Comparison of ENCODE assay signal across 1 cellular context in the genomic region with DNA sequence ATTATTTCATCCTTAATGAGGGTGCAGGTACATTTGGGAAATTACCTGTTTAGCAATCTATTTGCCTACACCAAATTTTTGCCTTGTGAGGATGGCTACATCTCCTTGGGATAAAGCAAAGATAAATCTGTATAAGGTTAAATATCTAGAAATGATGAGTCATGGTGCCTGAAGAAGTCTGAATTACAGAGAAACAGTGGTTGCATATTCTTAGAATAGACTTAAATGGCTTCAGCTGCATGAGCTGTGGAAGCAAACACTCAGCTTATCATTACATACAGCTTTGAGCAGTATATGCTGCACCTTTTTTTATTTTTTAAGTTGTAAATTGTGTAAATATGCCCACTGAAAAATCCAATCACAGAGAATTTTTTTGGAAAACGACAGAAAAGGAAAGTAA.
TF ChIP-seq lines count a peak whose summit lies in the region.

No MANE protein-coding gene starts in this region.

TF ChIP-seq in K562, 482 proteins besides CTCF, POLR2A, EP300 and RAD21 (continued from another document and continues in another):
- TF ChIP-seq, protein P1, sequence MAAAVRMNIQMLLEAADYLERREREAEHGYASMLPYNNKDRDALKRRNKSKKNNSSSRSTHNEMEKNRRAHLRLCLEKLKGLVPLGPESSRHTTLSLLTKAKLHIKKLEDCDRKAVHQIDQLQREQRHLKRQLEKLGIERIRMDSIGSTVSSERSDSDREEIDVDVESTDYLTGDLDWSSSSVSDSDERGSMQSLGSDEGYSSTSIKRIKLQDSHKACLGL (CRISPR knock-in tag; IDR thresholded peaks at IDR 0.05; ENCODE audit: borderline replicate concordance, poor library complexity, severe bottlenecking): no peak
- TF ChIP-seq CEBPG (CRISPR knock-in tag; IDR thresholded peaks at IDR 0.05) (no peak), CEBPG (tag; conservative IDR thresholded peaks at IDR 0.05 in 1 of 2, IDR thresholded peaks at IDR 0.05 in 1 of 2) (no peak), SRSF9 (IDR thresholded peaks at IDR 0.05; ENCODE audit: borderline replicate concordance, low read depth, low read length) (no peak), ZBTB8A (IDR thresholded peaks at IDR 0.05; ENCODE audit: partially characterized antibody) (no peak), TCF3 (CRISPR knock-in tag; IDR thresholded peaks at IDR 0.05) (0 out of 2 replicates have a peak, but pooled peaks have one; percentile 26), CREBBP (IDR thresholded peaks at IDR 0.05; ENCODE audit: low read depth, low read length) (no peak), NFRKB (IDR thresholded peaks at IDR 0.05; ENCODE audit: low read depth) (no peak), POLR3A (IDR thresholded peaks at IDR 0.05; ENCODE audit: borderline replicate concordance, extremely low read depth, insufficient read depth, insufficient read length) (no peak), MIER1 (IDR thresholded peaks at IDR 0.05; ENCODE audit: low read depth) (no peak), ZNF354B (CRISPR knock-in tag; IDR thresholded peaks at IDR 0.05) (no peak), SRSF3 (IDR thresholded peaks at IDR 0.05; ENCODE audit: insufficient read depth, low read length) (no peak), ZNF184 (CRISPR knock-in tag; IDR thresholded peaks at IDR 0.05) (no peak), TRIM24 (IDR thresholded peaks at IDR 0.05) (no peak), GATAD2A (IDR thresholded peaks at IDR 0.05) (no peak), ZNF316 (IDR thresholded peaks at IDR 0.05) (peak; percentile 61), KDM1A (IDR thresholded peaks at IDR 0.05) (peak; percentile 25 to 29; a peak in 2 of 4 replicates), TCF7L2 (IDR thresholded peaks at IDR 0.05; ENCODE audit: low read depth, low read length) (no peak), C11orf30 (IDR thresholded peaks at IDR 0.05; ENCODE audit: low read depth) (peak; percentile 59), NFATC3 (IDR thresholded peaks at IDR 0.05) (no peak), ZNF551 (CRISPR knock-in tag; IDR thresholded peaks at IDR 0.05) (no peak), SAFB2 (IDR thresholded peaks at IDR 0.05; ENCODE audit: borderline replicate concordance, low read depth, low read length, severe bottlenecking) (no peak), NCOA2 (IDR thresholded peaks at IDR 0.05; ENCODE audit: partially characterized antibody in 2 of 2) (no peak), ZFP1 (CRISPR knock-in tag; IDR thresholded peaks at IDR 0.05) (no peak), GTF2F1 (IDR thresholded peaks at IDR 0.05; ENCODE audit: low read depth, low read length) (no peak), GTF2A2 (tag; IDR thresholded peaks at IDR 0.05) (no peak), ESRRB (CRISPR knock-in tag; IDR thresholded peaks at IDR 0.05; ENCODE audit: borderline replicate concordance) (no peak), COPS2 (conservative IDR thresholded peaks at IDR 0.05) (no peak)
- TF ChIP-seq, protein P2, sequence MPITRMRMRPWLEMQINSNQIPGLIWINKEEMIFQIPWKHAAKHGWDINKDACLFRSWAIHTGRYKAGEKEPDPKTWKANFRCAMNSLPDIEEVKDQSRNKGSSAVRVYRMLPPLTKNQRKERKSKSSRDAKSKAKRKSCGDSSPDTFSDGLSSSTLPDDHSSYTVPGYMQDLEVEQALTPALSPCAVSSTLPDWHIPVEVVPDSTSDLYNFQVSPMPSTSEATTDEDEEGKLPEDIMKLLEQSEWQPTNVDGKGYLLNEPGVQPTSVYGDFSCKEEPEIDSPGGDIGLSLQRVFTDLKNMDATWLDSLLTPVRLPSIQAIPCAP (CRISPR knock-in tag; IDR thresholded peaks at IDR 0.05; ENCODE audit: borderline replicate concordance): no peak
- TF ChIP-seq, protein P3, sequence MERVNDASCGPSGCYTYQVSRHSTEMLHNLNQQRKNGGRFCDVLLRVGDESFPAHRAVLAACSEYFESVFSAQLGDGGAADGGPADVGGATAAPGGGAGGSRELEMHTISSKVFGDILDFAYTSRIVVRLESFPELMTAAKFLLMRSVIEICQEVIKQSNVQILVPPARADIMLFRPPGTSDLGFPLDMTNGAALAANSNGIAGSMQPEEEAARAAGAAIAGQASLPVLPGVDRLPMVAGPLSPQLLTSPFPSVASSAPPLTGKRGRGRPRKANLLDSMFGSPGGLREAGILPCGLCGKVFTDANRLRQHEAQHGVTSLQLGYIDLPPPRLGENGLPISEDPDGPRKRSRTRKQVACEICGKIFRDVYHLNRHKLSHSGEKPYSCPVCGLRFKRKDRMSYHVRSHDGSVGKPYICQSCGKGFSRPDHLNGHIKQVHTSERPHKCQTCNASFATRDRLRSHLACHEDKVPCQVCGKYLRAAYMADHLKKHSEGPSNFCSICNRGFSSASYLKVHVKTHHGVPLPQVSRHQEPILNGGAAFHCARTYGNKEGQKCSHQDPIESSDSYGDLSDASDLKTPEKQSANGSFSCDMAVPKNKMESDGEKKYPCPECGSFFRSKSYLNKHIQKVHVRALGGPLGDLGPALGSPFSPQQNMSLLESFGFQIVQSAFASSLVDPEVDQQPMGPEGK (CRISPR knock-in tag; IDR thresholded peaks at IDR 0.05; ENCODE audit: borderline replicate concordance): no peak
- TF ChIP-seq, protein P4, sequence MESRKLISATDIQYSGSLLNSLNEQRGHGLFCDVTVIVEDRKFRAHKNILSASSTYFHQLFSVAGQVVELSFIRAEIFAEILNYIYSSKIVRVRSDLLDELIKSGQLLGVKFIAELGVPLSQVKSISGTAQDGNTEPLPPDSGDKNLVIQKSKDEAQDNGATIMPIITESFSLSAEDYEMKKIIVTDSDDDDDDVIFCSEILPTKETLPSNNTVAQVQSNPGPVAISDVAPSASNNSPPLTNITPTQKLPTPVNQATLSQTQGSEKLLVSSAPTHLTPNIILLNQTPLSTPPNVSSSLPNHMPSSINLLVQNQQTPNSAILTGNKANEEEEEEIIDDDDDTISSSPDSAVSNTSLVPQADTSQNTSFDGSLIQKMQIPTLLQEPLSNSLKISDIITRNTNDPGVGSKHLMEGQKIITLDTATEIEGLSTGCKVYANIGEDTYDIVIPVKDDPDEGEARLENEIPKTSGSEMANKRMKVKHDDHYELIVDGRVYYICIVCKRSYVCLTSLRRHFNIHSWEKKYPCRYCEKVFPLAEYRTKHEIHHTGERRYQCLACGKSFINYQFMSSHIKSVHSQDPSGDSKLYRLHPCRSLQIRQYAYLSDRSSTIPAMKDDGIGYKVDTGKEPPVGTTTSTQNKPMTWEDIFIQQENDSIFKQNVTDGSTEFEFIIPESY (CRISPR knock-in tag; IDR thresholded peaks at IDR 0.05): no peak
- TF ChIP-seq, protein P5, sequence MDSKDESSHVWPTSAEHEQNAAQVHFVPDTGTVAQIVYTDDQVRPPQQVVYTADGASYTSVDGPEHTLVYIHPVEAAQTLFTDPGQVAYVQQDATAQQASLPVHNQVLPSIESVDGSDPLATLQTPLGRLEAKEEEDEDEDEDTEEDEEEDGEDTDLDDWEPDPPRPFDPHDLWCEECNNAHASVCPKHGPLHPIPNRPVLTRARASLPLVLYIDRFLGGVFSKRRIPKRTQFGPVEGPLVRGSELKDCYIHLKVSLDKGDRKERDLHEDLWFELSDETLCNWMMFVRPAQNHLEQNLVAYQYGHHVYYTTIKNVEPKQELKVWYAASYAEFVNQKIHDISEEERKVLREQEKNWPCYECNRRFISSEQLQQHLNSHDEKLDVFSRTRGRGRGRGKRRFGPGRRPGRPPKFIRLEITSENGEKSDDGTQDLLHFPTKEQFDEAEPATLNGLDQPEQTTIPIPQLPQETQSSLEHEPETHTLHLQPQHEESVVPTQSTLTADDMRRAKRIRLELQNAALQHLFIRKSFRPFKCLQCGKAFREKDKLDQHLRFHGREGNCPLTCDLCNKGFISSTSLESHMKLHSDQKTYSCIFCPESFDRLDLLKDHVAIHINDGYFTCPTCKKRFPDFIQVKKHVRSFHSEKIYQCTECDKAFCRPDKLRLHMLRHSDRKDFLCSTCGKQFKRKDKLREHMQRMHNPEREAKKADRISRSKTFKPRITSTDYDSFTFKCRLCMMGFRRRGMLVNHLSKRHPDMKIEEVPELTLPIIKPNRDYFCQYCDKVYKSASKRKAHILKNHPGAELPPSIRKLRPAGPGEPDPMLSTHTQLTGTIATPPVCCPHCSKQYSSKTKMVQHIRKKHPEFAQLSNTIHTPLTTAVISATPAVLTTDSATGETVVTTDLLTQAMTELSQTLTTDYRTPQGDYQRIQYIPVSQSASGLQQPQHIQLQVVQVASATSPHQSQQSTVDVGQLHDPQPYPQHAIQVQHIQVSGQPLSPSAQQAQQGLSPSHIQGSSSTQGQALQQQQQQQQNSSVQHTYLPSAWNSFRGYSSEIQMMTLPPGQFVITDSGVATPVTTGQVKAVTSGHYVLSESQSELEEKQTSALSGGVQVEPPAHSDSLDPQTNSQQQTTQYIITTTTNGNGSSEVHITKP (IDR thresholded peaks at IDR 0.05; ENCODE audit: partially characterized antibody): no peak
- TF ChIP-seq, protein P6, sequence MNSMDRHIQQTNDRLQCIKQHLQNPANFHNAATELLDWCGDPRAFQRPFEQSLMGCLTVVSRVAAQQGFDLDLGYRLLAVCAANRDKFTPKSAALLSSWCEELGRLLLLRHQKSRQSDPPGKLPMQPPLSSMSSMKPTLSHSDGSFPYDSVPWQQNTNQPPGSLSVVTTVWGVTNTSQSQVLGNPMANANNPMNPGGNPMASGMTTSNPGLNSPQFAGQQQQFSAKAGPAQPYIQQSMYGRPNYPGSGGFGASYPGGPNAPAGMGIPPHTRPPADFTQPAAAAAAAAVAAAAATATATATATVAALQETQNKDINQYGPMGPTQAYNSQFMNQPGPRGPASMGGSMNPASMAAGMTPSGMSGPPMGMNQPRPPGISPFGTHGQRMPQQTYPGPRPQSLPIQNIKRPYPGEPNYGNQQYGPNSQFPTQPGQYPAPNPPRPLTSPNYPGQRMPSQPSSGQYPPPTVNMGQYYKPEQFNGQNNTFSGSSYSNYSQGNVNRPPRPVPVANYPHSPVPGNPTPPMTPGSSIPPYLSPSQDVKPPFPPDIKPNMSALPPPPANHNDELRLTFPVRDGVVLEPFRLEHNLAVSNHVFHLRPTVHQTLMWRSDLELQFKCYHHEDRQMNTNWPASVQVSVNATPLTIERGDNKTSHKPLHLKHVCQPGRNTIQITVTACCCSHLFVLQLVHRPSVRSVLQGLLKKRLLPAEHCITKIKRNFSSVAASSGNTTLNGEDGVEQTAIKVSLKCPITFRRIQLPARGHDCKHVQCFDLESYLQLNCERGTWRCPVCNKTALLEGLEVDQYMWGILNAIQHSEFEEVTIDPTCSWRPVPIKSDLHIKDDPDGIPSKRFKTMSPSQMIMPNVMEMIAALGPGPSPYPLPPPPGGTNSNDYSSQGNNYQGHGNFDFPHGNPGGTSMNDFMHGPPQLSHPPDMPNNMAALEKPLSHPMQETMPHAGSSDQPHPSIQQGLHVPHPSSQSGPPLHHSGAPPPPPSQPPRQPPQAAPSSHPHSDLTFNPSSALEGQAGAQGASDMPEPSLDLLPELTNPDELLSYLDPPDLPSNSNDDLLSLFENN (IDR thresholded peaks at IDR 0.05; ENCODE audit: low read depth in 2 of 2, low read length in 2 of 2): no peak
- TF ChIP-seq, protein P7, sequence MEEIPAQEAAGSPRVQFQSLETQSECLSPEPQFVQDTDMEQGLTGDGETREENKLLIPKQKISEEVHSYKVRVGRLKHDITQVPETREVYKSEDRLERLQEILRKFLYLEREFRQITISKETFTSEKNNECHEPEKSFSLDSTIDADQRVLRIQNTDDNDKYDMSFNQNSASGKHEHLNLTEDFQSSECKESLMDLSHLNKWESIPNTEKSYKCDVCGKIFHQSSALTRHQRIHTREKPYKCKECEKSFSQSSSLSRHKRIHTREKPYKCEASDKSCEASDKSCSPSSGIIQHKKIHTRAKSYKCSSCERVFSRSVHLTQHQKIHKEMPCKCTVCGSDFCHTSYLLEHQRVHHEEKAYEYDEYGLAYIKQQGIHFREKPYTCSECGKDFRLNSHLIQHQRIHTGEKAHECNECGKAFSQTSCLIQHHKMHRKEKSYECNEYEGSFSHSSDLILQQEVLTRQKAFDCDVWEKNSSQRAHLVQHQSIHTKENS (CRISPR knock-in tag; IDR thresholded peaks at IDR 0.05): no peak
- TF ChIP-seq, protein P8, sequence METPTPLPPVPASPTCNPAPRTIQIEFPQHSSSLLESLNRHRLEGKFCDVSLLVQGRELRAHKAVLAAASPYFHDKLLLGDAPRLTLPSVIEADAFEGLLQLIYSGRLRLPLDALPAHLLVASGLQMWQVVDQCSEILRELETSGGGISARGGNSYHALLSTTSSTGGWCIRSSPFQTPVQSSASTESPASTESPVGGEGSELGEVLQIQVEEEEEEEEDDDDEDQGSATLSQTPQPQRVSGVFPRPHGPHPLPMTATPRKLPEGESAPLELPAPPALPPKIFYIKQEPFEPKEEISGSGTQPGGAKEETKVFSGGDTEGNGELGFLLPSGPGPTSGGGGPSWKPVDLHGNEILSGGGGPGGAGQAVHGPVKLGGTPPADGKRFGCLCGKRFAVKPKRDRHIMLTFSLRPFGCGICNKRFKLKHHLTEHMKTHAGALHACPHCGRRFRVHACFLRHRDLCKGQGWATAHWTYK (CRISPR knock-in tag; IDR thresholded peaks at IDR 0.05): no peak
- TF ChIP-seq, protein P9, sequence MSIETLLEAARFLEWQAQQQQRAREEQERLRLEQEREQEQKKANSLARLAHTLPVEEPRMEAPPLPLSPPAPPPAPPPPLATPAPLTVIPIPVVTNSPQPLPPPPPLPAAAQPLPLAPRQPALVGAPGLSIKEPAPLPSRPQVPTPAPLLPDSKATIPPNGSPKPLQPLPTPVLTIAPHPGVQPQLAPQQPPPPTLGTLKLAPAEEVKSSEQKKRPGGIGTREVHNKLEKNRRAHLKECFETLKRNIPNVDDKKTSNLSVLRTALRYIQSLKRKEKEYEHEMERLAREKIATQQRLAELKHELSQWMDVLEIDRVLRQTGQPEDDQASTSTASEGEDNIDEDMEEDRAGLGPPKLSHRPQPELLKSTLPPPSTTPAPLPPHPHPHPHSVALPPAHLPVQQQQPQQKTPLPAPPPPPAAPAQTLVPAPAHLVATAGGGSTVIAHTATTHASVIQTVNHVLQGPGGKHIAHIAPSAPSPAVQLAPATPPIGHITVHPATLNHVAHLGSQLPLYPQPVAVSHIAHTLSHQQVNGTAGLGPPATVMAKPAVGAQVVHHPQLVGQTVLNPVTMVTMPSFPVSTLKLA (conservative IDR thresholded peaks at IDR 0.05): no peak
- TF ChIP-seq, protein P10, sequence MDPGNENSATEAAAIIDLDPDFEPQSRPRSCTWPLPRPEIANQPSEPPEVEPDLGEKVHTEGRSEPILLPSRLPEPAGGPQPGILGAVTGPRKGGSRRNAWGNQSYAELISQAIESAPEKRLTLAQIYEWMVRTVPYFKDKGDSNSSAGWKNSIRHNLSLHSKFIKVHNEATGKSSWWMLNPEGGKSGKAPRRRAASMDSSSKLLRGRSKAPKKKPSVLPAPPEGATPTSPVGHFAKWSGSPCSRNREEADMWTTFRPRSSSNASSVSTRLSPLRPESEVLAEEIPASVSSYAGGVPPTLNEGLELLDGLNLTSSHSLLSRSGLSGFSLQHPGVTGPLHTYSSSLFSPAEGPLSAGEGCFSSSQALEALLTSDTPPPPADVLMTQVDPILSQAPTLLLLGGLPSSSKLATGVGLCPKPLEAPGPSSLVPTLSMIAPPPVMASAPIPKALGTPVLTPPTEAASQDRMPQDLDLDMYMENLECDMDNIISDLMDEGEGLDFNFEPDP (CRISPR knock-in tag; IDR thresholded peaks at IDR 0.05): no peak
- TF ChIP-seq, protein P11, sequence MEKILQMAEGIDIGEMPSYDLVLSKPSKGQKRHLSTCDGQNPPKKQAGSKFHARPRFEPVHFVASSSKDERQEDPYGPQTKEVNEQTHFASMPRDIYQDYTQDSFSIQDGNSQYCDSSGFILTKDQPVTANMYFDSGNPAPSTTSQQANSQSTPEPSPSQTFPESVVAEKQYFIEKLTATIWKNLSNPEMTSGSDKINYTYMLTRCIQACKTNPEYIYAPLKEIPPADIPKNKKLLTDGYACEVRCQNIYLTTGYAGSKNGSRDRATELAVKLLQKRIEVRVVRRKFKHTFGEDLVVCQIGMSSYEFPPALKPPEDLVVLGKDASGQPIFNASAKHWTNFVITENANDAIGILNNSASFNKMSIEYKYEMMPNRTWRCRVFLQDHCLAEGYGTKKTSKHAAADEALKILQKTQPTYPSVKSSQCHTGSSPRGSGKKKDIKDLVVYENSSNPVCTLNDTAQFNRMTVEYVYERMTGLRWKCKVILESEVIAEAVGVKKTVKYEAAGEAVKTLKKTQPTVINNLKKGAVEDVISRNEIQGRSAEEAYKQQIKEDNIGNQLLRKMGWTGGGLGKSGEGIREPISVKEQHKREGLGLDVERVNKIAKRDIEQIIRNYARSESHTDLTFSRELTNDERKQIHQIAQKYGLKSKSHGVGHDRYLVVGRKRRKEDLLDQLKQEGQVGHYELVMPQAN (IDR thresholded peaks at IDR 0.05; ENCODE audit: borderline replicate concordance): no peak
